In the genomic region with DNA sequence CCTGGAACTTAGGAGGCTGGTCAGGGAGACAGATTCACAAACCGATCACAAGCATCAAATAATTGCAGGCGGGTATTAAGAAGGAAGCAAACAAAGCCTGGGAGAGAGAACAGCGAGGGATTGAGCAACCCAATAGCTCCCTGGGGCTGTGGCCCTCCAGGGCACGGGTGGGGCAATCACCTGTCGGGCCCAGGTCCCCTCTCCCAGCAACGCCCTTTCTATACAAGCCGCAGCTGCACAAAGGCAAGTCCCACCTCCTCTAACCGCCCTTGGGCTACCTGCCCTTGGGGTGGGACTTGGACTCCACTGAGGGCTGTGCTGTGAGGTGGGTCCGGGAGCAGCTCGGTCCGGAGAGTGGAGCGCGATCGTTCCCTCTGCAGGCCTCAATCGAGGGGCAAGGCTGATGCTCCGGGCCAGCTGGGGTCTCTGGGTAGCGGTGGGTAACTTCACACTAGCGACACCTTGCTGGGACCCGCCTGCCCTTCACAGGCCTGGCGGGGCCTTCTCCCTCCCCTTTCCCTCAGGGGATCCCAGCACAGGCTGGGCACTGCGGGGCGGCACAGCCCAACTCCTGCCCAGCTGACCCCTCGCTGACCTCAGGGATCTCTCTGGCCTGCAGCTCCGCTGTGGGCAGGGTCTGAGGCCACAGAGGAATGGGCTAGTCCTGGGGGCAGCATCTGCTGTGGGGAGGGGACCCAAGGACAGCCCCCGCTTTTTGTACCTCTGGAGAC, we compare ENCODE assay signal across 9 cellular contexts. TPM values are rescaled to one million over a fixed set of nuclear protein-coding genes. Genes with fewer than 3 reads are reported as not detected.
DNase-seq lines count a peak whose midpoint lies in the region; ATAC-seq, FAIRE-seq and TF ChIP-seq lines count a peak whose summit lies in the region.
"Had no signal": no experiment of that assay in that cellular context is flagged by ENCODE, and none has a peak within 500 bp of the region (broad histone marks: within the 10 kb centered on the region; RNA-seq: fewer than 3 reads in every experiment).

No MANE protein-coding gene starts in this region.

- in situ Hi-C loops in ACHN (cut with HindIII; ENCODE audit: low pct_ligation_motif_present, low pct_unique_long_range_greater_than_20kb, low sequenced_read_pairs): no loop called here

- DNase-seq in GM12892 (ENCODE audit: insufficient read length) (no peak), NCI-H2107 (lab: John Stamatoyannopoulos, UW) (peak; percentile 82), ACHN (no peak), dermis blood vessel endothelial cell (no peak), RCC 7860 (ENCODE audit: low spot score) (no peak), UCSD-AML1 (lab: John Stamatoyannopoulos, UW; ENCODE audit: unreplicated experiment) (no peak)
- peak in 1 of 10 donors; percentile 8 for DNase-seq in naive thymus-derived CD8-positive, alpha-beta T cell

- peaks cover 89% of the 10 kb centered on the region for H3K4me1 Mint-ChIP-seq in dendritic cell treated with granulocyte-macrophage colony-stimulating factor and Interleukin-4, amounts not matched to agents 40 ng/mL and 50 ng/mL, for 4 days (ENCODE audit: low read depth)
- peaks cover 37 to 73% (median 71%) of the 10 kb centered on the region in 4 donors for H3K4me1 Mint-ChIP-seq in naive thymus-derived CD8-positive, alpha-beta T cell

- no peaks in the 10 kb centered on the region for H3K9me3 Mint-ChIP-seq in dendritic cell treated with granulocyte-macrophage colony-stimulating factor and Interleukin-4, amounts not matched to agents 40 ng/mL and 50 ng/mL, for 4 days
- H3K9me3 Mint-ChIP-seq in naive thymus-derived CD8-positive, alpha-beta T cell: no peaks in the 10 kb centered on the region

- H3K27ac Mint-ChIP-seq in dendritic cell treated with granulocyte-macrophage colony-stimulating factor and Interleukin-4, amounts not matched to agents 40 ng/mL and 50 ng/mL, for 4 days: peak overlapping the region; percentile 93
- peak overlapping the region; percentile 96 to 99 (median 98) for H3K27ac Mint-ChIP-seq in naive thymus-derived CD8-positive, alpha-beta T cell

- no peak for FAIRE-seq in GM12892 (lab: Jason Lieb, UNC)
- no peak for FAIRE-seq in RCC 7860 (lab: Jason Lieb, UNC)

- TF ChIP-seq POLR2A in GM12892 (IDR thresholded peaks at IDR 0.05; ENCODE audit: low read depth, low read length): peak; percentile 6

- no peak for ATAC-seq in naive thymus-derived CD8-positive, alpha-beta T cell

- H3K36me3 Mint-ChIP-seq in dendritic cell treated with granulocyte-macrophage colony-stimulating factor and Interleukin-4, amounts not matched to agents 40 ng/mL and 50 ng/mL, for 4 days (ENCODE audit: low read depth): peaks cover 74% of the 10 kb centered on the region
- peaks cover 0 to 50% (median 28%) of the 10 kb centered on the region in 3 donors for H3K36me3 Mint-ChIP-seq in naive thymus-derived CD8-positive, alpha-beta T cell

- intact Hi-C loops in dendritic cell treated with granulocyte-macrophage colony-stimulating factor and Interleukin-4, amounts not matched to agents 40 ng/mL and 50 ng/mL, for 4 days (cut with micrococcal nuclease): no loop called here

- H3K4me3 Mint-ChIP-seq in dendritic cell treated with granulocyte-macrophage colony-stimulating factor and Interleukin-4, amounts not matched to agents 40 ng/mL and 50 ng/mL, for 4 days: peak overlapping the region; percentile 37
- H3K4me3 Mint-ChIP-seq in naive thymus-derived CD8-positive, alpha-beta T cell: peak overlapping the region in 9 of 10 donors; percentile 64 to 89 (median 84)

- POLR2A ChIA-PET in naive thymus-derived CD8-positive, alpha-beta T cell (lab: Charles Lee): interaction anchor here (1.5 to 13.5 kb wide), 9 partner anchors 7 to 273 kb away, joined by 5 to 1315 read pairs (median 22); a partner anchor contains a TSS

- H3K27me3 Mint-ChIP-seq in dendritic cell treated with granulocyte-macrophage colony-stimulating factor and Interleukin-4, amounts not matched to agents 40 ng/mL and 50 ng/mL, for 4 days: no peaks in the 10 kb centered on the region
- H3K27me3 Mint-ChIP-seq in naive thymus-derived CD8-positive, alpha-beta T cell: no peaks in the 10 kb centered on the region

RNA-seq across cellular contexts. Expression of a gene that starts 8.0 kb away (rescaled TPM):
- 315 TPM for polyA plus RNA-seq in GM12892 (2012; ENCODE audit: missing spikeins)
- total RNA-seq in naive thymus-derived CD8-positive, alpha-beta T cell: 100 to 1,000 TPM; 159 to 173 TPM
- polyA plus RNA-seq in naive thymus-derived CD8-positive, alpha-beta T cell: 100 to 1,000 TPM in 2 of 3 donors, 10 to 100 TPM in 1; 97.0 to 115 (median 108) TPM
- total RNA-seq in dermis blood vessel endothelial cell: 191 and 205 TPM in 2 replicates

RNA-seq across cellular contexts. Expression of a gene that starts 8.3 kb away (rescaled TPM):
- 109 TPM for polyA plus RNA-seq in GM12892 (2012; ENCODE audit: missing spikeins)
- 10 to 100 TPM; 71.1 to 72.5 TPM for total RNA-seq in naive thymus-derived CD8-positive, alpha-beta T cell
- polyA plus RNA-seq in naive thymus-derived CD8-positive, alpha-beta T cell: 10 to 100 TPM; 59.7 to 66.4 (median 64.7) TPM
- 35.6 and 39.3 TPM in 2 replicates for total RNA-seq in dermis blood vessel endothelial cell

RNA-seq across cellular contexts. Expression of a gene that starts 11.3 kb away (rescaled TPM):
- 286 TPM for polyA plus RNA-seq in GM12892 (2012; ENCODE audit: missing spikeins)
- 100 to 1,000 TPM; 235 to 247 TPM for total RNA-seq in naive thymus-derived CD8-positive, alpha-beta T cell
- polyA plus RNA-seq in naive thymus-derived CD8-positive, alpha-beta T cell: 100 to 1,000 TPM; 182 to 425 (median 260) TPM
- 2.4 and 3.4 TPM in 2 replicates for total RNA-seq in dermis blood vessel endothelial cell

RNA-seq across cellular contexts. Expression of a gene that starts 18.6 kb away (rescaled TPM):
- 175 TPM for polyA plus RNA-seq in GM12892 (2012; ENCODE audit: missing spikeins)
- 100 to 1,000 TPM; 518 to 519 TPM for total RNA-seq in naive thymus-derived CD8-positive, alpha-beta T cell
- 100 to 1,000 TPM; 329 to 399 (median 366) TPM for polyA plus RNA-seq in naive thymus-derived CD8-positive, alpha-beta T cell
- 73.7 and 177 TPM in 2 replicates for total RNA-seq in dermis blood vessel endothelial cell

RNA-seq across cellular contexts. Expression of a gene that starts 18.8 kb away (rescaled TPM):
- not detected for polyA plus RNA-seq in GM12892 (2012; ENCODE audit: missing spikeins)
- not detected for total RNA-seq in naive thymus-derived CD8-positive, alpha-beta T cell
- polyA plus RNA-seq in naive thymus-derived CD8-positive, alpha-beta T cell: not detected
- not detected in 2 replicates for total RNA-seq in dermis blood vessel endothelial cell
- total RNA-seq: myocyte had no signal

Comparison
In these comparisons a context has a peak if more than half of its experiments do, and no peak if none do; other contexts are left out.
1. RNA of a gene that starts 11.3 kb away (total RNA-seq): 235 to 247 TPM in naive thymus-derived CD8-positive, alpha-beta T cell; 2.4 to 3.4 TPM in dermis blood vessel endothelial cell; every median in the first group is over 10 times any median in the second.